ENCODE assay signal across 16 cellular contexts in the genomic region with DNA sequence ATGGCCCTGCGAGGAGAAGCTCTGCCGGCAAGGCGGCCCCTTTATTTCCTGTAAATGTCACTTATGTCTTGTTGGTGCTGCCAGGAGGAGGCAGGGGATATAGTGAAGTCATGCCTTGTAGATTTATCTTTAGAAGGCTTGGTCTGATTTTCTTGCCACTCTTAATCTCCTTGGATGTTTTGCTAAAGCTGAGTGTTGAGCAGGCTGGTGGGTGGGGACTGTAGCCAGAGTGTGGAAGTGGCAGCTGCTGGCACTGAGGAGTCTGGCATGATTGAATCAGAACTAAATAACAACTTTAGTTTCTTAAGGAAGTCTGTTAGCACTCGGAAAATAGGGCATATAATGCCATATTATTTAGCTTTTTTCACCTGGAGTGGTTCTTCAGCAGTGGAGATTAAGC.
A peak's percentile ranks its signal among the peaks of the same experiment; 100 is the strongest.
DNase-seq lines count a peak whose midpoint lies in the region; ATAC-seq and TF ChIP-seq lines count a peak whose summit lies in the region.
"Had no signal": no experiment of that assay in that cellular context is flagged by ENCODE, and none has a peak within 500 bp of the region (broad histone marks: within the 10 kb centered on the region; RNA-seq: fewer than 3 reads in every experiment).

No MANE protein-coding gene starts in this region.

- H3K36me3 Mint-ChIP-seq in activated naive CD4-positive, alpha-beta T cell treated with anti-CD3 and anti-CD28 coated beads, Interleukin-2, amount 50 U/mL, for 72 hours: peaks cover 5 to 11% of the 10 kb centered on the region in 2 donors
- peaks cover 89% of the 10 kb centered on the region for H3K36me3 Mint-ChIP-seq in activated T-helper 17 cell treated with anti-CD3 and anti-CD28 coated beads, Interleukin-2, amount 50 U/mL, for 72 hours (ENCODE audit: low read depth)

- no peaks in the 10 kb centered on the region for H3K36me3 ChIP-seq in thyroid gland
- H3K36me3 ChIP-seq in SJCRH30: peaks cover 40% of the 10 kb centered on the region

- no peaks in the 10 kb centered on the region for H3K27me3 Mint-ChIP-seq in activated T-helper 17 cell treated with anti-CD3 and anti-CD28 coated beads, Interleukin-2, amount 50 U/mL, for 72 hours

- TF ChIP-seq CTCF in thyroid gland (IDR thresholded peaks at IDR 0.05): no peak

- H3K27me3 ChIP-seq in thyroid gland (no peaks in the 10 kb centered on the region), SJCRH30 (no peaks in the 10 kb centered on the region)
- H3K27me3 ChIP-seq: heart left ventricle, SJSA1, transverse colon had no signal

- no peak overlapping the region for H3K4me3 Mint-ChIP-seq in activated T-helper 17 cell treated with anti-CD3 and anti-CD28 coated beads, Interleukin-2, amount 50 U/mL, for 72 hours

- DNase-seq in activated naive CD4-positive, alpha-beta T cell treated with anti-CD3 and anti-CD28 coated beads, Interleukin-2, amount 50 U/mL, for 72 hours (ENCODE audit: low spot score in 2 of 2): no peak
- no peak for DNase-seq in activated naive CD4-positive, alpha-beta T cell (lab: John Stamatoyannopoulos, UW)
- DNase-seq in middle frontal gyrus (ENCODE audit: extremely low spot score, low spot score): peak; percentile 36
- peak; percentile 68 for DNase-seq in thyroid gland
- no peak for DNase-seq in NCI-H2029 treated with DMSO at 0.1 percent for 48 hours (lab: John Stamatoyannopoulos, UW)
- DNase-seq in SJCRH30: no peak
- DNase-seq: activated T-cell treated with anti-CD3 and anti-CD28 coated beads for 4 hours, DMS53, heart left ventricle, NCI-H2081, transverse colon had no signal

- H3K4me1 Mint-ChIP-seq in activated T-helper 17 cell treated with anti-CD3 and anti-CD28 coated beads, Interleukin-2, amount 50 U/mL, for 72 hours: no peaks in the 10 kb centered on the region

- intact Hi-C loops in thyroid gland (cut with DNase I): no loop called here

- H3K4me1 ChIP-seq in thyroid gland (peaks cover 11 to 13% of the 10 kb centered on the region in 2 donors), SJCRH30 (no peaks in the 10 kb centered on the region)
- H3K4me1 ChIP-seq: transverse colon had no signal

- peak overlapping the region; percentile 30 to 86 for H3K27ac Mint-ChIP-seq in activated naive CD4-positive, alpha-beta T cell treated with anti-CD3 and anti-CD28 coated beads, Interleukin-2, amount 50 U/mL, for 72 hours
- H3K27ac Mint-ChIP-seq in activated T-helper 17 cell treated with anti-CD3 and anti-CD28 coated beads, Interleukin-2, amount 50 U/mL, for 72 hours: peak overlapping the region; percentile 26

- WGBS in thyroid gland, 2 donors: 57 to 62% methylated on average over 4 of the region's 4 CpGs

- peak overlapping the region; percentile 27 to 62 (median 41) for H3K27ac ChIP-seq in thyroid gland
- H3K27ac ChIP-seq in SJCRH30: no peak overlapping the region
- H3K27ac ChIP-seq: heart left ventricle, KMS-11, SJSA1, transverse colon had no signal

- TF ChIP-seq POLR2A in thyroid gland (IDR thresholded peaks at IDR 0.05): no peak

- H3K9me3 Mint-ChIP-seq in activated naive CD4-positive, alpha-beta T cell treated with anti-CD3 and anti-CD28 coated beads, Interleukin-2, amount 50 U/mL, for 72 hours: no peaks in the 10 kb centered on the region
- no peaks in the 10 kb centered on the region for H3K9me3 Mint-ChIP-seq in activated T-helper 17 cell treated with anti-CD3 and anti-CD28 coated beads, Interleukin-2, amount 50 U/mL, for 72 hours

- H3K4me3 ChIP-seq in thyroid gland (replicated peaks in 1 of 3) (no peak overlapping the region), SJCRH30 (no peak overlapping the region)
- H3K4me3 ChIP-seq: heart left ventricle, SJSA1, smooth muscle cell, transverse colon had no signal

- ATAC-seq in activated naive CD4-positive, alpha-beta T cell treated with anti-CD3 and anti-CD28 coated beads, Interleukin-2, amount 50 U/mL, for 72 hours: no peak
- ATAC-seq in activated T-helper 17 cell treated with anti-CD3 and anti-CD28 coated beads, Interleukin-2, amount 50 U/mL, for 72 hours (replicated peaks): no peak
- no peak for ATAC-seq in GM21390 (IDR thresholded peaks at IDR 0.05; ENCODE audit: unreplicated experiment)

- H3K9me3 ChIP-seq in thyroid gland (no peaks in the 10 kb centered on the region), SJCRH30 (replicated peaks) (no peaks in the 10 kb centered on the region)
- H3K9me3 ChIP-seq: heart left ventricle, SJSA1, transverse colon had no signal

Comparison
In these comparisons a context has a peak if more than half of its experiments do, and no peak if none do; other contexts are left out.
1. DNase-seq: peak in middle frontal gyrus (single experiment) and thyroid gland (2 of 2); none in activated naive CD4-positive, alpha-beta T cell treated with anti-CD3 and anti-CD28 coated beads, Interleukin-2, amount 50 U/mL, for 72 hours (0 of 2), activated naive CD4-positive, alpha-beta T cell (0 of 4), NCI-H2029 treated with DMSO at 0.1 percent for 48 hours (single experiment) and SJCRH30 (0 of 2).